In genomic region chr1:15682886-15683410, GRCh38 we compare ENCODE assay signal across 11 cellular contexts. TPM values are rescaled to one million over a fixed set of nuclear protein-coding genes. Genes with fewer than 3 reads are reported as not detected.
DNase-seq lines count a peak whose midpoint lies in the region; ATAC-seq, FAIRE-seq and TF ChIP-seq lines count a peak whose summit lies in the region.
"Had no signal": no experiment of that assay in that cellular context is flagged by ENCODE, and none has a peak within 500 bp of the region (broad histone marks: within the 10 kb centered on the region; RNA-seq: fewer than 3 reads in every experiment).

No MANE protein-coding gene starts in this region.

- TF ChIP-seq EP300 in upper lobe of left lung (IDR thresholded peaks at IDR 0.05), result no peak

- intact Hi-C loops in heart right ventricle (cut with DNase I), result loop anchor here in 1 of 10 donors (10.0 kb wide), 1 partner anchor 52 kb away; the partner anchor contains the start of gene SLC25A34
- intact Hi-C loops in Right ventricle myocardium superior (cut with DNase I), result loop anchor here (10.0 kb wide), 1 partner anchor 68 kb away; the partner anchor contains the start of gene DDI2
- intact Hi-C loops in kidney (cut with DNase I), result no loop called here

- H3K27ac ChIP-seq in heart right ventricle (peak overlapping the region in 8 of 10 donors; percentile 12 to 99 (median 94)), adipose tissue (ENCODE audit: low read depth, low read length) (peak overlapping the region; percentile 49), muscle layer of colon (ENCODE audit: low read depth, low read length) (peak overlapping the region; percentile 21), upper lobe of left lung (peak overlapping the region; percentile 97 to 99 (median 98)), kidney (ENCODE audit: low read depth in 2 of 2, low read length in 2 of 2) (no peak overlapping the region)

- no peak overlapping the region for H3K9ac ChIP-seq in muscle layer of colon (ENCODE audit: low read length)
- no peak overlapping the region for H3K9ac ChIP-seq in kidney (ENCODE audit: low read length in 2 of 2)

- H3K9me3 ChIP-seq in heart right ventricle (no peaks in the 10 kb centered on the region), muscle layer of colon (ENCODE audit: low read length) (no peaks in the 10 kb centered on the region), upper lobe of left lung (no peaks in the 10 kb centered on the region), kidney (ENCODE audit: control insufficient read depth in 1 of 2, low read length in 2 of 2) (no peaks in the 10 kb centered on the region)

- TF ChIP-seq POLR2A in upper lobe of left lung (IDR thresholded peaks at IDR 0.05), result no peak

- TF ChIP-seq CTCF in heart right ventricle (IDR thresholded peaks at IDR 0.05), result no peak
- TF ChIP-seq CTCF in upper lobe of left lung (IDR thresholded peaks at IDR 0.05), result no peak
- TF ChIP-seq CTCF in kidney (IDR thresholded peaks at IDR 0.05; ENCODE audit: borderline replicate concordance, extremely low read depth, insufficient read depth), result no peak

- ATAC-seq in heart right ventricle, result peak in 2 of 8 donors; percentile 16 to 24
- no peak for ATAC-seq in Right ventricle myocardium superior (ENCODE audit: poor library complexity)
- ATAC-seq in upper lobe of left lung (ENCODE audit: low FRiP score in 2 of 2), result peak in 1 of 2 donors; percentile 2
- ATAC-seq in HG02885 (IDR thresholded peaks at IDR 0.05; ENCODE audit: poor library complexity, unreplicated experiment), result no peak

- DNase-seq in heart right ventricle (no peak), Right ventricle myocardium superior (no peak), upper lobe of left lung (peak in 1 of 2 donors; percentile 44), kidney (no peak), COR-L47 (lab: John Stamatoyannopoulos, UW) (no peak)
- DNase-seq: NK-92 treated with Interleukin-12 subunit alpha and Interleukin-12 subunit beta, amount 100 ng/mL, for 24 hours had no signal

- H3K4me3 ChIP-seq in heart right ventricle (peak overlapping the region in 1 of 10 donors; percentile 85), muscle layer of colon (ENCODE audit: low read depth in 1 of 2, low read length in 2 of 2) (no peak overlapping the region), upper lobe of left lung (no peak overlapping the region), kidney (ENCODE audit: low read length in 2 of 2) (no peak overlapping the region)

- H3K36me3 ChIP-seq in heart right ventricle (peaks cover 0 to 2% (median 0%) of the 10 kb centered on the region in 9 donors), muscle layer of colon (ENCODE audit: insufficient read depth, low read length) (no peaks in the 10 kb centered on the region), upper lobe of left lung (no peaks in the 10 kb centered on the region), kidney (ENCODE audit: control insufficient read depth in 1 of 2, insufficient read depth in 2 of 2, low read length in 2 of 2) (no peaks in the 10 kb centered on the region)

- no peak for FAIRE-seq in kidney (lab: Jason Lieb, UNC)

- H3K4me1 ChIP-seq in heart right ventricle (peaks cover 3 to 71% (median 35%) of the 10 kb centered on the region in 9 donors), muscle layer of colon (ENCODE audit: insufficient read depth, low read length) (peaks cover 9% of the 10 kb centered on the region), upper lobe of left lung (peaks cover 22 to 36% (median 29%) of the 10 kb centered on the region in 4 donors), kidney (ENCODE audit: control insufficient read depth in 1 of 2, insufficient read depth in 1 of 2, low read depth in 1 of 2, low read length in 2 of 2) (peaks cover 3 to 7% of the 10 kb centered on the region in 2 donors)

- 77 to 94% methylated on average over 4 of the region's 4 CpGs for WGBS in heart right ventricle, 2 donors
- 97 to 100% (median 99%) methylated on average over 2 to 4 of the region's 4 CpGs for WGBS in adipose tissue, 3 donors
- 94% methylated on average over 4 of the region's 4 CpGs for WGBS in upper lobe of left lung, 2 donors

- H3K27me3 ChIP-seq in heart right ventricle (no peaks in the 10 kb centered on the region), muscle layer of colon (ENCODE audit: control insufficient read depth in 1 of 2, insufficient read depth in 2 of 2, low read length in 2 of 2) (no peaks in the 10 kb centered on the region), upper lobe of left lung (no peaks in the 10 kb centered on the region)

RNA-seq across cellular contexts. Expression of gene PLEKHM2, which starts 1.2 kb away (rescaled TPM):
- total RNA-seq in heart right ventricle, result 100 to 1,000 TPM in 1 of 10 donors, 10 to 100 TPM in 9; 69.0 to 106 (median 81.0) TPM
- 10 to 100 TPM; 63.7 to 72.9 TPM for polyA plus RNA-seq in heart right ventricle
- 81.7 TPM for total RNA-seq in Right ventricle myocardium superior
- 10 to 100 TPM; 23.4 to 55.2 (median 41.1) TPM for polyA plus RNA-seq in adipose tissue
- total RNA-seq in upper lobe of left lung, result 100 to 1,000 TPM in 1 of 6 donors, 10 to 100 TPM in 5; 50.3 to 120 (median 83.3) TPM
- 65.7 TPM for total RNA-seq in kidney
- 21.7 TPM for polyA plus RNA-seq in kidney (ENCODE audit: insufficient read depth, low read depth, low replicate concordance)

RNA-seq across cellular contexts. Expression of gene SLC25A34, which starts 53.1 kb away (rescaled TPM):
- 10 to 100 TPM in 6 of 10 donors, 1 to 10 TPM in 4; 6.0 to 44.9 (median 13.6) TPM for total RNA-seq in heart right ventricle
- 10 to 100 TPM in 1 of 2 donors, 1 to 10 TPM in 1; 1.1 to 36.1 TPM for polyA plus RNA-seq in heart right ventricle
- 54.3 TPM for total RNA-seq in Right ventricle myocardium superior
- polyA plus RNA-seq in adipose tissue, result 1 to 10 TPM; 2.3 to 4.2 (median 2.8) TPM
- 10 to 100 TPM in 1 of 6 donors, 1 to 10 TPM in 5; 1.5 to 12.1 (median 4.3) TPM for total RNA-seq in upper lobe of left lung
- 1.5 TPM for total RNA-seq in kidney
- polyA plus RNA-seq in kidney (ENCODE audit: insufficient read depth, low read depth, low replicate concordance), result 12.2 TPM

RNA-seq across cellular contexts. Expression of gene TMEM82, which starts 59.4 kb away (rescaled TPM):
- total RNA-seq in heart right ventricle (not detected), Right ventricle myocardium superior (not detected), upper lobe of left lung (not detected), kidney (2.0 TPM)
- polyA plus RNA-seq in heart right ventricle (not detected), adipose tissue (under 1 TPM in 1 of 3 donors, not detected in 2; 0.04 TPM), kidney (ENCODE audit: insufficient read depth, low read depth, low replicate concordance) (25.4 TPM)
- total RNA-seq: subcutaneous adipose tissue had no signal
- polyA plus RNA-seq: BJ had no signal

Comparison
In these comparisons a context has a peak if more than half of its experiments do, and no peak if none do; other contexts are left out.
1. H3K27ac ChIP-seq: peak in heart right ventricle (8 of 10), adipose tissue (single experiment), muscle layer of colon (single experiment) and upper lobe of left lung (4 of 4); none in kidney (0 of 2).